In genomic region chr21:10344266-10344665, GRCh38 we compare ENCODE assay signal across 1 cellular context.
TF ChIP-seq lines count a peak whose summit lies in the region.
"Not testable (repeated sequence)": the region's sequence is repeated elsewhere in the genome, so short reads cannot be mapped to it uniquely, and the experiment has no call there.

No MANE protein-coding gene starts in this region.

TF ChIP-seq in HepG2, 621 proteins besides CTCF, POLR2A, EP300 and RAD21 (continued from another document):
- TF ChIP-seq ZBTB40 (IDR thresholded peaks at IDR 0.05) = 0 out of 2 replicates have a peak, but pooled peaks have one; percentile 26
- not testable (repeated sequence) for TF ChIP-seq ZBTB40 (CRISPR knock-in tag; IDR thresholded peaks at IDR 0.05)
